Comparison of ENCODE assay signal across 38 cellular contexts in the genomic region with DNA sequence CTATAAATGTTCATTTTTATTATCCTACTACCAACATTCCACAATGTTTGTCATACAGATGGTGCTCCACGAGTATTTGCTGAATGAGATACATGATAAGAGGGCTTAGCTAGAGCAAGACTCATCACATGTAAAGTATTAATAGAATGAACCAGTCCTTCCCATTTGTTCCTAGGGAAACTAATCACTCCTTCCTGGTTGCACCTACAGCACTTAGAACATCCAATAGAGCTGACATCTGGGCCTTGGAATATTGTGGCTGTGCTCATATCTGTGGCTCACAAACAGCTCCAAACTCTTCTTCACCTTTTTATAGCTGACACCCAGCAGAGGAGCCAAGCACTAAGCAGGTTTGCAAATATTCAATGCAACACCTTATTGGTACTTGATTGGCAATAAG.
"Had no signal": no experiment of that assay in that cellular context is flagged by ENCODE, and none has a peak within 500 bp of the region (broad histone marks: within the 10 kb centered on the region; RNA-seq: fewer than 3 reads in every experiment).

No MANE protein-coding gene starts in this region.

- H3K27ac Mint-ChIP-seq: activated B cell treated with CpG ODN at 0.5 μM for 24 hours; activated CD4-positive, alpha-beta memory T cell treated with anti-CD3 and anti-CD28 coated beads for 36 hours; activated CD4-positive, alpha-beta T cell treated with anti-CD3 and anti-CD28 coated beads, Interleukin-2, amount 10 ng/mL, durations not matched to agents 24 days and 14 days; activated CD8-positive, alpha-beta memory T cell treated with anti-CD3 and anti-CD28 coated beads, Interleukin-2, amount 10 ng/mL, durations not matched to agents 7 days and 5 days; activated CD8-positive, alpha-beta T cell treated with anti-CD3 and anti-CD28 coated beads, Interleukin-2, amount 10 ng/mL, durations not matched to agents 7 days and 5 days; activated naive CD4-positive, alpha-beta T cell treated with anti-CD3 and anti-CD28 coated beads, Interleukin-2, amount 10 ng/mL, durations not matched to agents 7 days and 5 days; activated naive CD4-positive, alpha-beta T cell treated with anti-CD3 and anti-CD28 coated beads, Interleukin-2, amount 50 U/mL, for 24 hours; activated naive CD8-positive, alpha-beta T cell; activated naive CD8-positive, alpha-beta T cell treated with anti-CD3 and anti-CD28 coated beads, Interleukin-2, amount 10 ng/mL, durations not matched to agents 7 days and 5 days; activated T-cell treated with anti-CD3 and anti-CD28 coated beads, Interleukin-2, amount 50 U/mL, for 24 hours; activated T-helper 2 cell treated with anti-CD3 and anti-CD28 coated beads, Interferon-gamma antibody, Interleukin-2, Interleukin-4, amounts not matched to agents 10 μg/mL and 5 μg/mL and 100 μg/mL, durations not matched to agents 14 hours and 24 hours and 36 hours; brain; T-helper 1 cell treated with Interleukin-12 subunit alpha and Interleukin-12 subunit beta and Interleukin-4 antibody, amounts not matched to agents 30 μg/mL and 1 μg/mL, for 36 hours; T-helper 2 cell treated with Interferon-gamma antibody and Interleukin-4, amounts not matched to agents 5 μg/mL and 100 μg/mL, for 36 hours had no signal

- H3K27ac ChIP-seq: adrenal gland, ascending aorta, cardiac muscle cell, VCaP had no signal

- H3K27me3 ChIP-seq: adrenal gland, ascending aorta, cardiac muscle cell had no signal

- H3K36me3 ChIP-seq: adrenal gland, ascending aorta, cardiac muscle cell had no signal

- H3K4me3 Mint-ChIP-seq: activated B cell treated with CpG ODN at 0.5 μM for 24 hours; activated CD4-positive, alpha-beta memory T cell treated with anti-CD3 and anti-CD28 coated beads for 36 hours; activated CD4-positive, alpha-beta T cell treated with anti-CD3 and anti-CD28 coated beads, Interleukin-2, amount 10 ng/mL, durations not matched to agents 24 days and 14 days; activated CD8-positive, alpha-beta memory T cell treated with anti-CD3 and anti-CD28 coated beads, Interleukin-2, amount 10 ng/mL, durations not matched to agents 7 days and 5 days; activated CD8-positive, alpha-beta T cell treated with anti-CD3 and anti-CD28 coated beads, Interleukin-2, amount 10 ng/mL, durations not matched to agents 7 days and 5 days; activated naive CD4-positive, alpha-beta T cell treated with anti-CD3 and anti-CD28 coated beads, Interleukin-2, amount 10 ng/mL, durations not matched to agents 7 days and 5 days; activated naive CD4-positive, alpha-beta T cell treated with anti-CD3 and anti-CD28 coated beads, Interleukin-2, amount 50 U/mL, for 24 hours; activated naive CD8-positive, alpha-beta T cell; activated naive CD8-positive, alpha-beta T cell treated with anti-CD3 and anti-CD28 coated beads, Interleukin-2, amount 10 ng/mL, durations not matched to agents 7 days and 5 days; activated T-cell treated with anti-CD3 and anti-CD28 coated beads, Interleukin-2, amount 50 U/mL, for 24 hours; brain; central memory CD8-positive, alpha-beta T cell; T-helper 1 cell treated with Interleukin-12 subunit alpha and Interleukin-12 subunit beta and Interleukin-4 antibody, amounts not matched to agents 30 μg/mL and 1 μg/mL, for 36 hours; T-helper 2 cell treated with Interferon-gamma antibody and Interleukin-4, amounts not matched to agents 5 μg/mL and 100 μg/mL, for 36 hours had no signal

- FAIRE-seq: bronchial epithelial cell, TTC549 had no signal

- DNase-seq: activated B cell treated with CpG ODN at 0.5 μM for 24 hours; activated CD4-positive, alpha-beta memory T cell treated with anti-CD3 and anti-CD28 coated beads for 36 hours; activated CD4-positive, alpha-beta T cell treated with anti-CD3 and anti-CD28 coated beads for 4 hours; activated CD4-positive, alpha-beta T cell treated with anti-CD3 and anti-CD28 coated beads, Interleukin-2, amount 10 ng/mL, durations not matched to agents 24 days and 14 days; activated CD4-positive, alpha-beta T cell treated with anti-CD3 and anti-CD28 coated beads, Interleukin-2, amount 50 U/mL, for 1 hour; activated CD4-positive, alpha-beta T cell treated with anti-CD3 and anti-CD28 coated beads, Interleukin-2, amount 50 U/mL, for 4 hours; activated CD4-positive, CD25-positive, alpha-beta regulatory T cell treated with anti-CD3 and anti-CD28 coated beads, Interleukin-2, amount 50 U/mL, for 72 hours; activated CD8-positive, alpha-beta memory T cell treated with anti-CD3 and anti-CD28 coated beads for 24 hours; activated CD8-positive, alpha-beta memory T cell treated with anti-CD3 and anti-CD28 coated beads, Interleukin-2, amount 10 ng/mL, durations not matched to agents 7 days and 5 days; activated CD8-positive, alpha-beta memory T cell treated with anti-CD3 and anti-CD28 coated beads, Interleukin-2, amount 50 U/mL, for 48 hours; activated CD8-positive, alpha-beta T cell treated with anti-CD3 and anti-CD28 coated beads, Interleukin-2, amount 10 ng/mL, durations not matched to agents 7 days and 5 days; activated effector memory CD4-positive, alpha-beta T cell treated with Interleukin-2 at 50 U/mL for 16 hours; activated gamma-delta T cell; activated naive CD4-positive, alpha-beta T cell treated with anti-CD3 and anti-CD28 coated beads, Interleukin-2, amount 10 ng/mL, durations not matched to agents 7 days and 5 days; activated naive CD4-positive, alpha-beta T cell treated with Interleukin-2 at 50 U/mL for 16 hours; activated naive CD8-positive, alpha-beta T cell treated with anti-CD3 and anti-CD28 coated beads, Interleukin-2, amount 10 ng/mL, durations not matched to agents 7 days and 5 days; activated T-cell treated with anti-CD3 and anti-CD28 coated beads, Interleukin-2, amount 50 U/mL, for 24 hours; activated T-cell treated with anti-CD3 and anti-CD28 coated beads, Interleukin-2, amount 50 U/mL, for 48 hours; adrenal gland; amygdala; anterior cingulate cortex; caudate nucleus; cerebellar nuclear complex; T-helper 1 cell; T-helper 2 cell; T-helper 9 cell had no signal

- H3K4me1 Mint-ChIP-seq: activated B cell treated with CpG ODN at 0.5 μM for 24 hours; activated CD4-positive, alpha-beta T cell treated with anti-CD3 and anti-CD28 coated beads, Interleukin-2, amount 10 ng/mL, durations not matched to agents 24 days and 14 days; activated CD8-positive, alpha-beta memory T cell treated with anti-CD3 and anti-CD28 coated beads, Interleukin-2, amount 10 ng/mL, durations not matched to agents 7 days and 5 days; activated naive CD4-positive, alpha-beta T cell treated with anti-CD3 and anti-CD28 coated beads, Interleukin-2, amount 10 ng/mL, durations not matched to agents 7 days and 5 days; activated naive CD4-positive, alpha-beta T cell treated with anti-CD3 and anti-CD28 coated beads, Interleukin-2, amount 50 U/mL, for 24 hours; activated naive CD8-positive, alpha-beta T cell treated with anti-CD3 and anti-CD28 coated beads, Interleukin-2, amount 10 ng/mL, durations not matched to agents 7 days and 5 days; brain; central memory CD8-positive, alpha-beta T cell had no signal

- H3K4me3 ChIP-seq: adrenal gland, ascending aorta, cardiac muscle cell had no signal

- H3K36me3 Mint-ChIP-seq: activated naive CD4-positive, alpha-beta T cell treated with anti-CD3 and anti-CD28 coated beads, Interleukin-2, amount 10 ng/mL, durations not matched to agents 7 days and 5 days; activated naive CD8-positive, alpha-beta T cell treated with anti-CD3 and anti-CD28 coated beads, Interleukin-2, amount 10 ng/mL, durations not matched to agents 7 days and 5 days; brain had no signal

- H3K4me1 ChIP-seq: adrenal gland, ascending aorta had no signal

- H3K27me3 Mint-ChIP-seq: activated naive CD8-positive, alpha-beta T cell treated with anti-CD3 and anti-CD28 coated beads, Interleukin-2, amount 10 ng/mL, durations not matched to agents 7 days and 5 days had no signal

- H3K9me3 ChIP-seq: adrenal gland, ascending aorta had no signal

- ATAC-seq: activated CD8-positive, alpha-beta memory T cell treated with anti-CD3 and anti-CD28 coated beads, Interleukin-2, amount 10 ng/mL, durations not matched to agents 7 days and 5 days; activated CD8-positive, alpha-beta T cell treated with anti-CD3 and anti-CD28 coated beads, Interleukin-2, amount 10 ng/mL, durations not matched to agents 7 days and 5 days had no signal
